Comparison of ENCODE assay signal across 26 cellular contexts in the genomic region with DNA sequence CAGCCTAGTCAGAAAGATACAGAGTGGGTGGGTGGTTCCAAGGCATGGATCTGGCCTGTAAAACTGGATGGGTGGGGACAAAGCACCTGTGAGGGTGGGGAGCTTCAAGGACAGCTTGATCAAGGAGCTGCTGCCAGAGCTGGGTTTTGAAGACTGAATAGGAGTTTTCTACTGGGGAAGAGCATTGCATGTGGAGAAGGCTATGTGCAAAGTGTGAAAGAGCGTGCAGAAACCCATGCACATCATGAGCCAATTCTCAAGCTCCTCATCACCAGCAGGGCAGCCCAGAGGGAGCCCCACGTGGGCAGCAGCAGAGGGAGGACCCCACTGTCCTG. TPM values are rescaled to one million over a fixed set of nuclear protein-coding genes. Genes with fewer than 3 reads are reported as not detected.
DNase-seq lines count a peak whose midpoint lies in the region; ATAC-seq, FAIRE-seq and TF ChIP-seq lines count a peak whose summit lies in the region.
"Had no signal": no experiment of that assay in that cellular context is flagged by ENCODE, and none has a peak within 500 bp of the region (broad histone marks: within the 10 kb centered on the region; RNA-seq: fewer than 3 reads in every experiment).

No MANE protein-coding gene starts in this region.

- H3K4me1 ChIP-seq in astrocyte (ENCODE audit: insufficient read depth, low read length) (peaks cover 11% of the 10 kb centered on the region), HepG2 (ENCODE audit: insufficient read depth, low read length) (peaks cover 59% of the 10 kb centered on the region), sigmoid colon (peaks cover 0 to 21% (median 13%) of the 10 kb centered on the region in 4 donors)

- H2AFZ ChIP-seq in astrocyte (ENCODE audit: low read depth, low read length) (no peak overlapping the region), HepG2 (ENCODE audit: low read length) (no peak overlapping the region)

- BruUV-seq in HepG2 (replicated peaks; lab: Mats Ljungman, UMichigan), result no TSS peak

- TF ChIP-seq CTCF in astrocyte (IDR thresholded peaks at IDR 0.05; ENCODE audit: insufficient read depth, low read depth, low read length), result no peak
- TF ChIP-seq CTCF in HepG2 (CRISPR knock-in tag; IDR thresholded peaks at IDR 0.05), result no peak
- TF ChIP-seq CTCF in progenitor cell of endocrine pancreas (IDR thresholded peaks at IDR 0.05; ENCODE audit: unreplicated experiment), result no peak
- no peak for TF ChIP-seq CTCF in sigmoid colon (IDR thresholded peaks at IDR 0.05)

- H3K27ac Mint-ChIP-seq in astrocyte (ENCODE audit: unreplicated experiment) (peak overlapping the region; percentile 6), progenitor cell of endocrine pancreas (peak overlapping the region; percentile 45)
- H3K27ac Mint-ChIP-seq: activated CD8-positive, alpha-beta memory T cell treated with anti-CD3 and anti-CD28 coated beads, Interleukin-2, amount 10 ng/mL, durations not matched to agents 7 days and 5 days; dendritic cell treated with granulocyte-macrophage colony-stimulating factor and Interleukin-4, amounts not matched to agents 40 ng/mL and 50 ng/mL, for 4 days; stimulated activated naive B cell treated with anti-CD40 and anti-IgM and Interleukin-4, amounts not matched to agents 10 μg/mL and 1 μg/mL and 100 μg/mL, for 72 hours; T-helper 2 cell treated with Interferon-gamma antibody and Interleukin-4, amounts not matched to agents 5 μg/mL and 100 μg/mL, for 36 hours had no signal

- H3K4me1 Mint-ChIP-seq in astrocyte (ENCODE audit: low read depth, unreplicated experiment) (peaks cover 7% of the 10 kb centered on the region), progenitor cell of endocrine pancreas (ENCODE audit: low read depth) (peaks cover 6% of the 10 kb centered on the region)
- H3K4me1 Mint-ChIP-seq: activated CD8-positive, alpha-beta memory T cell treated with anti-CD3 and anti-CD28 coated beads, Interleukin-2, amount 10 ng/mL, durations not matched to agents 7 days and 5 days had no signal

- H3K27me3 ChIP-seq in astrocyte (ENCODE audit: insufficient read depth, low read length) (no peaks in the 10 kb centered on the region), HepG2 (ENCODE audit: control insufficient read depth in 1 of 2, insufficient read depth in 2 of 2, low read length in 2 of 2) (no peaks in the 10 kb centered on the region; a peak in 1 of 5 replicates), sigmoid colon (no peaks in the 10 kb centered on the region)
- H3K27me3 ChIP-seq: BLaER1 treated with 17β-estradiol and CSF1 and Interleukin-3, amounts not matched to agents 10 nM and 100 nM had no signal

- no peaks in the 10 kb centered on the region for H3K36me3 Mint-ChIP-seq in astrocyte (ENCODE audit: low read depth, unreplicated experiment)
- no peaks in the 10 kb centered on the region for H3K36me3 Mint-ChIP-seq in progenitor cell of endocrine pancreas (ENCODE audit: insufficient read depth)
- H3K36me3 Mint-ChIP-seq: activated CD8-positive, alpha-beta memory T cell treated with anti-CD3 and anti-CD28 coated beads, Interleukin-2, amount 10 ng/mL, durations not matched to agents 7 days and 5 days; stimulated activated naive B cell treated with anti-CD40 and anti-IgM and Interleukin-4, amounts not matched to agents 10 μg/mL and 1 μg/mL and 100 μg/mL, for 72 hours had no signal

- H3K4me3 ChIP-seq in astrocyte (ENCODE audit: insufficient read depth, low read depth, low read length), result no peak overlapping the region
- H3K4me3 ChIP-seq in HepG2 (replicated peaks in 1 of 3; ENCODE audit: insufficient read depth in 1 of 3, low read depth in 2 of 3, low read length in 3 of 3), result peak overlapping the region in 2 of 3 experiments; percentile 49 to 74; a peak in 4 of 6 replicates
- H3K4me3 ChIP-seq in sigmoid colon, result no peak overlapping the region
- H3K4me3 ChIP-seq: BLaER1 treated with 17β-estradiol and CSF1 and Interleukin-3, amounts not matched to agents 10 nM and 100 nM; lower lobe of right lung; SK-N-MC had no signal

- H3K79me2 ChIP-seq in astrocyte (ENCODE audit: insufficient read depth, low read length) (no peaks in the 10 kb centered on the region), HepG2 (ENCODE audit: insufficient read depth, low read length) (no peaks in the 10 kb centered on the region)

- H3K9me3 Mint-ChIP-seq in astrocyte (ENCODE audit: unreplicated experiment) (no peaks in the 10 kb centered on the region), progenitor cell of endocrine pancreas (ENCODE audit: low read depth) (no peaks in the 10 kb centered on the region)
- H3K9me3 Mint-ChIP-seq: dendritic cell treated with granulocyte-macrophage colony-stimulating factor and Interleukin-4, amounts not matched to agents 40 ng/mL and 50 ng/mL, for 4 days; T-helper 2 cell treated with Interferon-gamma antibody and Interleukin-4, amounts not matched to agents 5 μg/mL and 100 μg/mL, for 36 hours had no signal

- FAIRE-seq in HTR-8/SVneo (lab: Jason Lieb, UNC), result peak; percentile 54
- FAIRE-seq in astrocyte (lab: Jason Lieb, UNC), result no peak
- FAIRE-seq in HepG2 (lab: Jason Lieb, UNC), result no peak
- FAIRE-seq: endometrium, keratinocyte had no signal

- H3K4me3 Mint-ChIP-seq in astrocyte (ENCODE audit: unreplicated experiment) (no peak overlapping the region), progenitor cell of endocrine pancreas (ENCODE audit: low read depth) (no peak overlapping the region)
- H3K4me3 Mint-ChIP-seq: activated CD8-positive, alpha-beta memory T cell treated with anti-CD3 and anti-CD28 coated beads, Interleukin-2, amount 10 ng/mL, durations not matched to agents 7 days and 5 days; dendritic cell treated with granulocyte-macrophage colony-stimulating factor and Interleukin-4, amounts not matched to agents 40 ng/mL and 50 ng/mL, for 4 days; stimulated activated naive B cell treated with anti-CD40 and anti-IgM and Interleukin-4, amounts not matched to agents 10 μg/mL and 1 μg/mL and 100 μg/mL, for 72 hours; T-helper 2 cell treated with Interferon-gamma antibody and Interleukin-4, amounts not matched to agents 5 μg/mL and 100 μg/mL, for 36 hours had no signal

- CTCF ChIA-PET in HepG2 (lab: Yijun Ruan, JAX; ENCODE audit: low intra/inter-chr PET ratio, low total read pairs), result no interaction called here

- no peak for TF ChIP-seq RAD21 in HepG2 (CRISPR knock-in tag; IDR thresholded peaks at IDR 0.05)

- in situ Hi-C loops in HepG2 (cut with HindIII; ENCODE audit: extremely low pct_ligation_motif_present, low pct_unique_long_range_greater_than_20kb), result no loop called here

- POLR2A ChIA-PET in HepG2 (lab: Yijun Ruan, JAX), result interaction anchor here (0.7 to 4.8 kb wide), 7 partner anchors 8 to 128 kb away, joined by 3 to 36 read pairs (median 3); no protein-coding TSS in a partner anchor

- TF ChIP-seq POLR2A in HepG2 (IDR thresholded peaks at IDR 0.05; ENCODE audit: insufficient read depth in 1 of 2, low read depth in 2 of 2, low read length in 2 of 2) (no peak), sigmoid colon (IDR thresholded peaks at IDR 0.05) (no peak)

- intact Hi-C loops in HepG2 (cut with micrococcal nuclease; ENCODE audit: unreplicated experiment), result no loop called here
- intact Hi-C loops in sigmoid colon (cut with DNase I), result no loop called here

- peaks cover 2% of the 10 kb centered on the region for H3K27me3 Mint-ChIP-seq in astrocyte (ENCODE audit: low read depth, unreplicated experiment)
- H3K27me3 Mint-ChIP-seq in progenitor cell of endocrine pancreas, result no peaks in the 10 kb centered on the region
- H3K27me3 Mint-ChIP-seq: activated CD8-positive, alpha-beta memory T cell treated with anti-CD3 and anti-CD28 coated beads, Interleukin-2, amount 10 ng/mL, durations not matched to agents 7 days and 5 days had no signal

- no peaks in the 10 kb centered on the region for H3K36me3 ChIP-seq in astrocyte (ENCODE audit: insufficient read depth, low read length)
- no peaks in the 10 kb centered on the region for H3K36me3 ChIP-seq in HepG2 (replicated peaks in 1 of 2; ENCODE audit: control insufficient read depth in 1 of 2, insufficient read depth in 2 of 2, low read length in 2 of 2)
- H3K36me3 ChIP-seq in sigmoid colon, result no peaks in the 10 kb centered on the region
- H3K36me3 ChIP-seq: BLaER1 treated with 17β-estradiol and CSF1 and Interleukin-3, amounts not matched to agents 10 nM and 100 nM; lower lobe of right lung; WERI-Rb-1 had no signal

- DNase-seq in HTR-8/SVneo (ENCODE audit: insufficient read length, low spot score) (no peak), astrocyte (ENCODE audit: low read depth) (no peak), HepG2 (ENCODE audit: low spot score) (no peak), progenitor cell of endocrine pancreas (ENCODE audit: low spot score, unreplicated experiment) (no peak), sigmoid colon (no peak), substantia nigra (lab: John Stamatoyannopoulos, UW) (no peak)
- DNase-seq: activated CD4-positive, alpha-beta T cell treated with anti-CD3 and anti-CD28 coated beads, Interleukin-2, amount 50 U/mL, for 1 hour; activated CD8-positive, alpha-beta memory T cell treated with anti-CD3 and anti-CD28 coated beads, Interleukin-2, amount 10 ng/mL, durations not matched to agents 7 days and 5 days; GOT3; NCI-H1417 treated with DMSO at 0.1 percent for 48 hours; NCI-H2107; NCI-H510A treated with DMSO at 0.1 percent for 48 hours; NK-92 treated with Interleukin-12 subunit alpha and Interleukin-12 subunit beta, amount 100 ng/mL, for 24 hours; nucleus accumbens; stimulated activated CD4-positive, alpha-beta T cell treated with anti-CD3 and anti-CD28 coated beads, Interleukin-4, amount 100 ng/mL, for 1 hour; stimulated activated naive B cell treated with anti-CD40 and anti-IgM and Interleukin-4, amounts not matched to agents 10 μg/mL and 1 μg/mL and 100 μg/mL, for 72 hours; WERI-Rb-1 had no signal

- H3K9ac ChIP-seq in astrocyte (ENCODE audit: low read length) (no peak overlapping the region), HepG2 (ENCODE audit: insufficient read depth, low read depth, low read length) (peak overlapping the region; percentile 64)
- H3K9ac ChIP-seq: BLaER1 treated with 17β-estradiol and CSF1 and Interleukin-3, amounts not matched to agents 10 nM and 100 nM had no signal

- no peak overlapping the region for H3K27ac ChIP-seq in astrocyte (ENCODE audit: low read depth, low read length)
- H3K27ac ChIP-seq in HepG2 (ENCODE audit: extremely low read length, insufficient read depth, low read length), result peak overlapping the region; percentile 46
- H3K27ac ChIP-seq in sigmoid colon, result peak overlapping the region in 2 of 4 donors; percentile 1 to 52
- no peak overlapping the region for H3K27ac ChIP-seq in substantia nigra (ENCODE audit: low read depth, low read length, poor library complexity, severe bottlenecking)
- H3K27ac ChIP-seq: BLaER1 treated with 17β-estradiol and CSF1 and Interleukin-3, amounts not matched to agents 10 nM and 100 nM; lower lobe of right lung; SK-N-MC; WERI-Rb-1 had no signal

- 14% methylated on average over 2 of the region's 2 CpGs for WGBS in HepG2 (ENCODE audit: low lambda C conversion rate)
- 75 to 84% methylated on average over 2 of the region's 2 CpGs for WGBS in sigmoid colon, 2 donors

- TF ChIP-seq EP300 in HepG2 (IDR thresholded peaks at IDR 0.05; ENCODE audit: low read depth in 2 of 2, low read length in 2 of 2) (no peak), HepG2 (CRISPR knock-in tag; IDR thresholded peaks at IDR 0.05; ENCODE audit: borderline replicate concordance) (no peak), sigmoid colon (IDR thresholded peaks at IDR 0.05) (no peak)

- peak overlapping the region; percentile 36 for H3K4me2 ChIP-seq in astrocyte (ENCODE audit: low read length)
- peak overlapping the region; percentile 82 for H3K4me2 ChIP-seq in HepG2 (ENCODE audit: low read depth, low read length)

- ATAC-seq in HepG2 (peak; percentile 9), HG03442 (IDR thresholded peaks at IDR 0.05; ENCODE audit: unreplicated experiment) (no peak), HG02981 (IDR thresholded peaks at IDR 0.05; ENCODE audit: unreplicated experiment) (no peak)
- ATAC-seq: activated CD8-positive, alpha-beta memory T cell treated with anti-CD3 and anti-CD28 coated beads, Interleukin-2, amount 10 ng/mL, durations not matched to agents 7 days and 5 days; stimulated activated naive B cell treated with anti-CD40 and anti-IgM and Interleukin-4, amounts not matched to agents 10 μg/mL and 1 μg/mL and 100 μg/mL, for 72 hours had no signal

- H4K20me1 ChIP-seq in astrocyte (ENCODE audit: insufficient read depth, low read length) (no peaks in the 10 kb centered on the region), HepG2 (ENCODE audit: insufficient read depth, low read length) (no peaks in the 10 kb centered on the region)

- no peaks in the 10 kb centered on the region for H3K9me3 ChIP-seq in astrocyte (ENCODE audit: insufficient read depth, low read depth, low read length)
- no peaks in the 10 kb centered on the region for H3K9me3 ChIP-seq in HepG2 (ENCODE audit: low read length)
- no peaks in the 10 kb centered on the region for H3K9me3 ChIP-seq in sigmoid colon
- H3K9me3 ChIP-seq: BLaER1 treated with 17β-estradiol and CSF1 and Interleukin-3, amounts not matched to agents 10 nM and 100 nM; lower lobe of right lung had no signal

RNA-seq across cellular contexts. Expression of a gene that starts 58.6 kb away (rescaled TPM):
- total RNA-seq in astrocyte, result 47.1 and 52.9 TPM in 2 replicates
- total RNA-seq in HepG2 (2016; rRNA removed; fragmentation: Illumina TruSeq; extraction: Trizol), result 0.80 and 1.5 TPM in 2 replicates
- total RNA-seq in HepG2 (2016; cell fraction: cytosol; rRNA removed; fragmentation: Illumina TruSeq; extraction: Trizol; ENCODE audit: low read depth), result 1.1 and 1.6 TPM in 2 replicates
- total RNA-seq in HepG2 (2016; cell fraction: insoluble cytoplasmic fraction; rRNA removed; fragmentation: Illumina TruSeq; extraction: Trizol), result 1.0 and 1.8 TPM in 2 replicates
- 2.6 and 3.0 TPM in 2 replicates for total RNA-seq in HepG2 (2016; cell fraction: membrane; rRNA removed; fragmentation: Illumina TruSeq; extraction: Trizol)
- total RNA-seq in HepG2 (2016; cell fraction: nucleus; rRNA removed; fragmentation: Illumina TruSeq; extraction: Trizol), result 1.3 and 1.4 TPM in 2 replicates
- polyA plus RNA-seq in HepG2 (2011; rRNA removed), result 2.4 and 3.4 TPM in 2 replicates
- polyA plus RNA-seq in HepG2 (2011; cell fraction: cytosol; rRNA removed), result 1.2 and 2.1 TPM in 2 replicates
- 2.9 and 5.0 TPM in 2 replicates for polyA plus RNA-seq in HepG2 (2011; cell fraction: nucleus; rRNA removed)
- 1.2 and 1.3 TPM in 2 replicates for polyA plus RNA-seq in HepG2 (2012)
- polyA plus RNA-seq in HepG2 (2016; cell fraction: cytosol; fragmentation: Illumina TruSeq; extraction: Trizol; ENCODE audit: low read depth), result 0.57 and 0.60 TPM in 2 replicates
- 0.93 and 1.1 TPM in 2 replicates for polyA plus RNA-seq in HepG2 (2016; cell fraction: insoluble cytoplasmic fraction; fragmentation: Illumina TruSeq; extraction: Trizol; ENCODE audit: low read depth)
- 1.1 TPM in 2 replicates for polyA plus RNA-seq in HepG2 (2016; cell fraction: membrane; fragmentation: Illumina TruSeq; extraction: Trizol; ENCODE audit: low read depth)
- 1.9 TPM in 2 replicates for polyA plus RNA-seq in HepG2 (2016; cell fraction: nucleus; fragmentation: Illumina TruSeq; extraction: Trizol; ENCODE audit: insufficient read depth, low read depth)
- 14.6 and 20.5 TPM in 2 replicates for polyA minus RNA-seq in HepG2 (2011; rRNA and poly(A)+ RNA removed; ENCODE audit: low replicate concordance)
- 4.8 and 15.5 TPM in 2 replicates for polyA minus RNA-seq in HepG2 (2011; cell fraction: cytosol; rRNA and poly(A)+ RNA removed)
- polyA minus RNA-seq in HepG2 (2011; cell fraction: nucleus; rRNA and poly(A)+ RNA removed), result 2.3 and 2.4 TPM in 2 replicates
- 81.2 and 86.2 TPM in 2 replicates for total RNA-seq in progenitor cell of endocrine pancreas
- 10 to 100 TPM; 33.9 to 38.5 (median 36.9) TPM for total RNA-seq in sigmoid colon
- polyA plus RNA-seq in sigmoid colon, result 10 to 100 TPM; 19.7 to 21.6 (median 20.0) TPM

Comparison
In these comparisons a context has a peak if more than half of its experiments do, and no peak if none do; other contexts are left out.
1. H3K4me3 ChIP-seq: peak in HepG2 (2 of 3); none in astrocyte (single experiment) and sigmoid colon (0 of 4).
2. RNA of a gene that starts 58.6 kb away (total RNA-seq): 81.2 to 86.2 TPM in progenitor cell of endocrine pancreas, 47.1 to 52.9 TPM in astrocyte and 33.9 to 38.5 TPM in sigmoid colon; 0.80 to 3.0 TPM in HepG2; every median in the first group is over 4 times any median in the second.